8 cellular contexts compared by ENCODE assay signal in genomic region chr11:47848636-47849155, GRCh38. TPM values are rescaled to one million over a fixed set of nuclear protein-coding genes. Genes with fewer than 3 reads are reported as not detected.
A peak's percentile ranks its signal among the peaks of the same experiment; 100 is the strongest.
DNase-seq lines count a peak whose midpoint lies in the region; ATAC-seq and TF ChIP-seq lines count a peak whose summit lies in the region.

No MANE protein-coding gene starts in this region.

- H3F3A ChIP-seq in GM23338 (replicated peaks; ENCODE audit: low read depth): peaks cover 9% of the 10 kb centered on the region; the same call in 1 of the 2 replicates

- peak overlapping the region; percentile 87 for H3K4me3 ChIP-seq in CD4-positive, CD25-positive, alpha-beta regulatory T cell (ENCODE audit: low read depth, low read length)
- H3K4me3 ChIP-seq in GM23338 (peak overlapping the region; percentile 100), iPS-18c (ENCODE audit: insufficient read depth, low read depth, low read length) (peak overlapping the region; percentile 99), stomach (peak overlapping the region; percentile 79 to 90 (median 84))

- CTCF ChIA-PET in WTC11 (lab: Charles Lee): no interaction called here

- WGBS in stomach, 5 donors: 1 to 4% (median 3%) methylated on average over 18 to 22 of the region's 22 CpGs

- H3K36me3 Mint-ChIP-seq in CD4-positive, CD25-positive, alpha-beta regulatory T cell: peaks cover 4% of the 10 kb centered on the region
- H3K36me3 Mint-ChIP-seq in GM23338 (ENCODE audit: low read depth): peaks cover 27% of the 10 kb centered on the region
- peaks cover 17% of the 10 kb centered on the region for H3K36me3 Mint-ChIP-seq in WTC11

- peak overlapping the region; percentile 97; the same call in 1 of the 2 replicates for H2AFZ ChIP-seq in GM23338

- peaks cover 43% of the 10 kb centered on the region for H3K79me2 ChIP-seq in GM23338 (replicated peaks; ENCODE audit: insufficient read depth)

- H3K27me3 ChIP-seq in CD4-positive, CD25-positive, alpha-beta regulatory T cell (ENCODE audit: control insufficient read depth, insufficient read depth, low read length): no peaks in the 10 kb centered on the region
- no peaks in the 10 kb centered on the region for H3K27me3 ChIP-seq in GM23338 (ENCODE audit: insufficient read depth)
- no peaks in the 10 kb centered on the region for H3K27me3 ChIP-seq in stomach

- no peaks in the 10 kb centered on the region for H3K27me3 Mint-ChIP-seq in CD4-positive, CD25-positive, alpha-beta regulatory T cell
- H3K27me3 Mint-ChIP-seq in GM23338 (ENCODE audit: insufficient read depth, low read depth, poor library complexity) (peaks cover 17% of the 10 kb centered on the region), WTC11 (ENCODE audit: low read depth) (no peaks in the 10 kb centered on the region)

- peak overlapping the region; percentile 88 for H3K4me2 ChIP-seq in GM23338

- no peak for ATAC-seq in CD4-positive, CD25-positive, alpha-beta regulatory T cell (ENCODE audit: low read depth in 2 of 2)
- peak; percentile 88 for ATAC-seq in GM23338
- peak; percentile 30 for ATAC-seq in WTC11
- no peak for ATAC-seq in HG03139 (IDR thresholded peaks at IDR 0.05; ENCODE audit: unreplicated experiment)

- peak overlapping the region; percentile 98 to 99 (median 99) for H3K4me3 Mint-ChIP-seq in CD4-positive, CD25-positive, alpha-beta regulatory T cell
- peak overlapping the region; percentile 100 for H3K4me3 Mint-ChIP-seq in GM23338
- H3K4me3 Mint-ChIP-seq in WTC11: peak overlapping the region; percentile 99

- POLR2A ChIA-PET in WTC11 (lab: Charles Lee): no interaction called here

- no peak for TF ChIP-seq POLR2A in stomach (IDR thresholded peaks at IDR 0.05)

- H3K27ac ChIP-seq in CD4-positive, CD25-positive, alpha-beta regulatory T cell (ENCODE audit: insufficient read depth, low read length, poor library complexity, severe bottlenecking): peak overlapping the region; percentile 91
- H3K27ac ChIP-seq in GM23338 (ENCODE audit: low read depth) (peak overlapping the region; percentile 97), stomach (peak overlapping the region; percentile 83 to 98 (median 96))

- peaks cover 2% of the 10 kb centered on the region; the same call in 1 of the 2 replicates for H4K20me1 ChIP-seq in GM23338 (replicated peaks; ENCODE audit: insufficient read depth)

- no peak for TF ChIP-seq EP300 in stomach (IDR thresholded peaks at IDR 0.05)

- no peaks in the 10 kb centered on the region for H3K9me3 Mint-ChIP-seq in CD4-positive, CD25-positive, alpha-beta regulatory T cell
- no peaks in the 10 kb centered on the region for H3K9me3 Mint-ChIP-seq in GM23338
- no peaks in the 10 kb centered on the region for H3K9me3 Mint-ChIP-seq in WTC11

- TF ChIP-seq CTCF in GM23338 (conservative IDR thresholded peaks at IDR 0.05; ENCODE audit: low read depth in 2 of 2) (peak in 1 of 2 experiments; percentile 20; a peak in 1 of 4 replicates), WTC11 (IDR thresholded peaks at IDR 0.05) (no peak), stomach (IDR thresholded peaks at IDR 0.05) (no peak)

- peaks cover 23% of the 10 kb centered on the region for H3K36me3 ChIP-seq in CD4-positive, CD25-positive, alpha-beta regulatory T cell (ENCODE audit: control insufficient read depth, insufficient read depth, low read length)
- H3K36me3 ChIP-seq in GM23338 (ENCODE audit: insufficient read depth) (peaks cover 8% of the 10 kb centered on the region), stomach (peaks cover 0 to 20% (median 19%) of the 10 kb centered on the region in 4 donors)

- peak overlapping the region; percentile 99 to 100 (median 99) for H3K27ac Mint-ChIP-seq in CD4-positive, CD25-positive, alpha-beta regulatory T cell
- peak overlapping the region; percentile 99 for H3K27ac Mint-ChIP-seq in GM23338
- peak overlapping the region; percentile 99 for H3K27ac Mint-ChIP-seq in WTC11

- intact Hi-C loops in stomach (cut with DNase I; ENCODE audit: low total_unique reads): no loop called here

- no peaks in the 10 kb centered on the region for H3K9me2 ChIP-seq in GM23338 (ENCODE audit: insufficient read depth)

- H3K4me1 ChIP-seq in CD4-positive, CD25-positive, alpha-beta regulatory T cell (ENCODE audit: control insufficient read depth, insufficient read depth, low read length, poor library complexity, severe bottlenecking): peaks cover 37% of the 10 kb centered on the region
- peaks cover 9% of the 10 kb centered on the region for H3K4me1 ChIP-seq in GM23338 (ENCODE audit: insufficient read depth)
- peaks cover 18 to 51% (median 42%) of the 10 kb centered on the region in 4 donors for H3K4me1 ChIP-seq in stomach

- H3K4me1 Mint-ChIP-seq in CD4-positive, CD25-positive, alpha-beta regulatory T cell: peaks cover 27 to 67% (median 41%) of the 10 kb centered on the region in 4 donors
- H3K4me1 Mint-ChIP-seq in GM23338 (peaks cover 13% of the 10 kb centered on the region), WTC11 (peaks cover 18% of the 10 kb centered on the region)

- DNase-seq in CD4-positive, CD25-positive, alpha-beta regulatory T cell: no peak
- DNase-seq in GM23338 (ENCODE audit: low spot score): no peak
- DNase-seq in WTC11 (ENCODE audit: low spot score): no peak
- no peak for DNase-seq in stomach
- DNase-seq in cortex of kidney (lab: John Stamatoyannopoulos, UW): no peak
- no peak for DNase-seq in KG1 (lab: John Stamatoyannopoulos, UW)

- H3K9me3 ChIP-seq in CD4-positive, CD25-positive, alpha-beta regulatory T cell (ENCODE audit: control insufficient read depth in 2 of 2, low read length in 2 of 2): no peaks in the 10 kb centered on the region
- no peaks in the 10 kb centered on the region for H3K9me3 ChIP-seq in iPS-18c (ENCODE audit: control insufficient read depth, insufficient read depth, low read length)
- no peaks in the 10 kb centered on the region for H3K9me3 ChIP-seq in stomach

TF ChIP-seq in GM23338, 12 proteins besides CTCF, POLR2A, EP300 and RAD21 (continues in another document):
- TF ChIP-seq EZH2phosphoT487 (IDR thresholded peaks at IDR 0.05; ENCODE audit: unreplicated experiment): no peak
- TF ChIP-seq EZH2 (IDR thresholded peaks at IDR 0.05; ENCODE audit: low read depth, unreplicated experiment): no peak
- no peak for TF ChIP-seq STAT1 (IDR thresholded peaks at IDR 0.05; ENCODE audit: unreplicated experiment)

TF ChIP-seq in WTC11, 78 proteins besides CTCF, POLR2A, EP300 and RAD21 (continues in another document):
- no peak for TF ChIP-seq ATF6 (CRISPR knock-in tag; IDR thresholded peaks at IDR 0.05)
- no peak for TF ChIP-seq ZMAT4 (CRISPR knock-in tag; IDR thresholded peaks at IDR 0.05)
- TF ChIP-seq ESRRA (CRISPR knock-in tag; IDR thresholded peaks at IDR 0.05; ENCODE audit: borderline replicate concordance): no peak
- no peak for TF ChIP-seq ERG (CRISPR knock-in tag; IDR thresholded peaks at IDR 0.05)
- no peak for TF ChIP-seq ZNF317 (CRISPR knock-in tag; IDR thresholded peaks at IDR 0.05; ENCODE audit: borderline replicate concordance, low read depth)
- no peak for TF ChIP-seq GTF2I (CRISPR knock-in tag; conservative IDR thresholded peaks at IDR 0.05)
- no peak for TF ChIP-seq CBFB (CRISPR knock-in tag; IDR thresholded peaks at IDR 0.05; ENCODE audit: low read depth)
- TF ChIP-seq ZNF416 (CRISPR knock-in tag; IDR thresholded peaks at IDR 0.05): no peak
- TF ChIP-seq NR2C2 (CRISPR knock-in tag; IDR thresholded peaks at IDR 0.05): no peak
- no peak for TF ChIP-seq NR1H2 (CRISPR knock-in tag; IDR thresholded peaks at IDR 0.05)

RNA-seq across cellular contexts. Expression of gene NUP160, which starts 0.5 kb away (rescaled TPM):
- 43.0 TPM for total RNA-seq in CD4-positive, CD25-positive, alpha-beta regulatory T cell
- 10 to 100 TPM; 23.5 to 40.2 (median 24.8) TPM for polyA plus RNA-seq in CD4-positive, CD25-positive, alpha-beta regulatory T cell
- 101 and 108 TPM in 2 replicates for total RNA-seq in GM23338 (2014; rRNA removed; shearing (Covaris generic))
- 41.2 and 41.9 TPM in 2 replicates for polyA plus RNA-seq in GM23338 (2016; fragmentation: Nextera tagmentation; extraction: Ambion mirVana)
- total RNA-seq in WTC11 (2021): 69.7 to 89.9 TPM (median 73.0 TPM) in 3 replicates
- 10 to 100 TPM; 10.7 to 77.5 (median 21.6) TPM for total RNA-seq in stomach
- polyA plus RNA-seq in stomach: 10 to 100 TPM in 1 of 3 donors, 1 to 10 TPM in 2; 7.9 to 11.1 (median 8.4) TPM

Comparison
In these comparisons a context has a peak if more than half of its experiments do, and no peak if none do; other contexts are left out.
1. ATAC-seq: peak in GM23338 (single experiment) and WTC11 (single experiment); none in CD4-positive, CD25-positive, alpha-beta regulatory T cell (0 of 2) and HG03139 (single experiment).
2. Peak in every context shown above with its lines, with median percentiles within 50 percentile points of each other: H3K27ac ChIP-seq, H3K4me3 ChIP-seq, H3K27ac Mint-ChIP-seq and H3K4me3 Mint-ChIP-seq.